In genomic region chr5:43006411-43007202, GRCh38 we compare ENCODE assay signal across 8 cellular contexts. TPM values are rescaled to one million over a fixed set of nuclear protein-coding genes. Genes with fewer than 3 reads are reported as not detected.
DNase-seq lines count a peak whose midpoint lies in the region; ATAC-seq lines count a peak whose summit lies in the region.

No MANE protein-coding gene starts in this region.

- H3K9ac ChIP-seq in subcutaneous abdominal adipose tissue (ENCODE audit: low read length in 5 of 5): peak overlapping the region in 3 of 5 donors; percentile 10 to 84 (median 73)

- peaks cover 36% of the 10 kb centered on the region for H3K4me1 Mint-ChIP-seq in T-helper 2 cell treated with Interferon-gamma antibody and Interleukin-4, amounts not matched to agents 5 μg/mL and 100 μg/mL, for 36 hours (ENCODE audit: low read depth)
- peaks cover 40 to 51% of the 10 kb centered on the region in 2 donors for H3K4me1 Mint-ChIP-seq in immature natural killer cell

- peak overlapping the region; percentile 80 for H3K4me3 Mint-ChIP-seq in T-helper 2 cell treated with Interferon-gamma antibody and Interleukin-4, amounts not matched to agents 5 μg/mL and 100 μg/mL, for 36 hours
- peak overlapping the region; percentile 91 to 98 (median 96) for H3K4me3 Mint-ChIP-seq in immature natural killer cell

- peak overlapping the region; percentile 99 for H3K27ac Mint-ChIP-seq in T-helper 2 cell treated with Interferon-gamma antibody and Interleukin-4, amounts not matched to agents 5 μg/mL and 100 μg/mL, for 36 hours
- peak overlapping the region; percentile 97 to 99 for H3K27ac Mint-ChIP-seq in activated naive CD4-positive, alpha-beta T cell treated with anti-CD3 and anti-CD28 coated beads, Interleukin-2, amount 50 U/mL, for 72 hours
- peak overlapping the region; percentile 95 to 100 (median 98) for H3K27ac Mint-ChIP-seq in immature natural killer cell

- H3K27ac ChIP-seq in subcutaneous abdominal adipose tissue (ENCODE audit: low read depth, low read length): peak overlapping the region; percentile 95

- H3K9me3 Mint-ChIP-seq in T-helper 2 cell treated with Interferon-gamma antibody and Interleukin-4, amounts not matched to agents 5 μg/mL and 100 μg/mL, for 36 hours: no peaks in the 10 kb centered on the region
- H3K9me3 Mint-ChIP-seq in activated naive CD4-positive, alpha-beta T cell treated with anti-CD3 and anti-CD28 coated beads, Interleukin-2, amount 50 U/mL, for 72 hours: no peaks in the 10 kb centered on the region
- no peaks in the 10 kb centered on the region for H3K9me3 Mint-ChIP-seq in immature natural killer cell

- peak overlapping the region; percentile 72 to 95 (median 76) for H3K4me3 ChIP-seq in subcutaneous abdominal adipose tissue (ENCODE audit: low read depth in 1 of 5, low read length in 5 of 5)

- no peak for ATAC-seq in activated naive CD4-positive, alpha-beta T cell treated with anti-CD3 and anti-CD28 coated beads, Interleukin-2, amount 50 U/mL, for 72 hours
- ATAC-seq in HG03039 (IDR thresholded peaks at IDR 0.05; ENCODE audit: unreplicated experiment): no peak

- H3K4me1 ChIP-seq in subcutaneous abdominal adipose tissue (ENCODE audit: control insufficient read depth in 5 of 5, insufficient read depth in 5 of 5, low read length in 5 of 5): peaks cover 0 to 34% (median 20%) of the 10 kb centered on the region in 5 donors

- H3K36me3 Mint-ChIP-seq in T-helper 2 cell treated with Interferon-gamma antibody and Interleukin-4, amounts not matched to agents 5 μg/mL and 100 μg/mL, for 36 hours (ENCODE audit: low read depth): no peaks in the 10 kb centered on the region
- peaks cover 0 to 7% of the 10 kb centered on the region in 2 donors for H3K36me3 Mint-ChIP-seq in activated naive CD4-positive, alpha-beta T cell treated with anti-CD3 and anti-CD28 coated beads, Interleukin-2, amount 50 U/mL, for 72 hours
- H3K36me3 Mint-ChIP-seq in immature natural killer cell: no peaks in the 10 kb centered on the region

- no peaks in the 10 kb centered on the region for H3K9me3 ChIP-seq in subcutaneous abdominal adipose tissue (ENCODE audit: control insufficient read depth in 5 of 5, low read length in 5 of 5)

- H3K27me3 ChIP-seq in subcutaneous abdominal adipose tissue (ENCODE audit: control insufficient read depth in 5 of 5, insufficient read depth in 4 of 5, low read length in 5 of 5): no peaks in the 10 kb centered on the region

- DNase-seq in T-helper 2 cell treated with Interferon-gamma antibody and Interleukin-4, amounts not matched to agents 5 μg/mL and 100 μg/mL, for 36 hours (ENCODE audit: low spot score): no peak
- DNase-seq in T-helper 2 cell (no peak), immature natural killer cell (no peak)
- no peak for DNase-seq in activated naive CD4-positive, alpha-beta T cell treated with anti-CD3 and anti-CD28 coated beads, Interleukin-2, amount 50 U/mL, for 72 hours (ENCODE audit: low spot score in 2 of 2)
- DNase-seq in activated effector memory CD4-positive, alpha-beta T cell treated with anti-CD3 and anti-CD28 coated beads, Interleukin-2, amount 50 U/mL, for 16 hours: no peak
- no peak for DNase-seq in central memory CD4-positive, alpha-beta T cell

- H3K27me3 Mint-ChIP-seq in T-helper 2 cell treated with Interferon-gamma antibody and Interleukin-4, amounts not matched to agents 5 μg/mL and 100 μg/mL, for 36 hours (ENCODE audit: low read depth): no peaks in the 10 kb centered on the region
- peaks cover 16 to 32% (median 30%) of the 10 kb centered on the region in 3 donors for H3K27me3 Mint-ChIP-seq in immature natural killer cell (ENCODE audit: low read depth in 3 of 3)

- H3K36me3 ChIP-seq in subcutaneous abdominal adipose tissue (ENCODE audit: control insufficient read depth in 5 of 5, insufficient read depth in 5 of 5, low read length in 5 of 5): no peaks in the 10 kb centered on the region

RNA-seq across cellular contexts. Expression of gene ANXA2R, which starts 33.5 kb away (rescaled TPM):
- total RNA-seq in activated naive CD4-positive, alpha-beta T cell treated with anti-CD3 and anti-CD28 coated beads, Interleukin-2, amount 50 U/mL, for 72 hours: 1 to 10 TPM; 5.3 to 8.4 TPM
- 10 to 100 TPM; 35.3 to 53.0 (median 44.3) TPM for polyA plus RNA-seq in immature natural killer cell
